ENCODE assay signal across 8 cellular contexts in the genomic region with DNA sequence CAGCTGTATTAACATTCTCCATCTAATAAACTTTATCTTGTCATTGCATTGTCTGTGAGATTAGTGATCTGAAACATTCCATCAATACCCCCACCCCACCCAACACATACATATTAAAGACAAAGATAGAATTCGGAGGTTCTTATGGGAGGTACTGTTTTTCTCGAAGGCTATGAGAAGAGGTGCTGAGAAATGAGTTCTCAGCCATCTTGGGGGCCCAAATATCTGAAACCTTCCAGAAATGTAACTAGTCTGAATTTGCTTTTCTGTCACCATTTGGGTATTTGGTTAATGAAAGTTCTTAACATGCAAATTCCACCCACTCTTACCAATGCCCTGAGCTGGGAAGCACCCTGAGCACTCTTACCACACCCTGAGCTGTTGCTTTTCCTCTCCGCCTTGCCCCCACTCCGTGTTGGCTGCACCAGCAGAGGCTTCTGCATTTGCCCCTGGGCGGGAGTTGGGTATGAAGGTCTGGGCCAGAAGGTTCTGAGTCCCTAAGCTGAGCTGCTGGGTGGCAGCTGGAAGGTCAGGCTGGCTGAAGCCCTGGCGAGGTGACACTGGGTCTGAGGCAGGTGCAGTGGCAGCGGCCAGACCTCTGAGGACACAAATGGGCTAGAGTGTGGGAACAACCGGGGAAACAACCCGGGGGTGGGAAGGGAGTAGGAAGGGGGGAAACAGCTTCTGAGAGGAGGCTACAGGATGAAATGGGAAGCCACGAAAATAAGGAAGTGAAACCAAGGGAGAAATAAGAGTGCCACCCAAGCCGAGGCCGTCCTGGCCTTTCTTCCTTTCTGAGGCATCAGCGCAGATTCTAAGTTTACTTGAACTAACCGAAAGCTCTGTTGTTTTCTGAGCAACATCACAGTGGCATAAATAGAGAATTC. TPM values are rescaled to one million over a fixed set of nuclear protein-coding genes. Genes with fewer than 3 reads are reported as not detected.
DNase-seq lines count a peak whose midpoint lies in the region; ATAC-seq and TF ChIP-seq lines count a peak whose summit lies in the region.

No MANE protein-coding gene starts in this region.

- peaks cover 22 to 25% (median 24%) of the 10 kb centered on the region in 3 donors for H3K4me1 Mint-ChIP-seq in IgD-negative memory B cell
- H3K4me1 Mint-ChIP-seq in activated naive CD8-positive, alpha-beta T cell treated with anti-CD3 and anti-CD28 coated beads, Interleukin-2, amount 10 ng/mL, durations not matched to agents 7 days and 5 days = peaks cover 17% of the 10 kb centered on the region

- WGBS in smooth muscle cell (ENCODE audit: low lambda C conversion rate) = 88% methylated on average over 14 of the region's 14 CpGs

- no peak overlapping the region for H3K4me2 ChIP-seq in smooth muscle cell

- peak overlapping the region; percentile 87 to 96 (median 96) for H3K27ac Mint-ChIP-seq in IgD-negative memory B cell
- H3K27ac Mint-ChIP-seq in activated naive CD8-positive, alpha-beta T cell treated with anti-CD3 and anti-CD28 coated beads, Interleukin-2, amount 10 ng/mL, durations not matched to agents 7 days and 5 days = peak overlapping the region; percentile 83

- no peak overlapping the region for H3K27ac ChIP-seq in smooth muscle cell (ENCODE audit: low read depth)

- H3K36me3 Mint-ChIP-seq in IgD-negative memory B cell = peaks cover 14% of the 10 kb centered on the region
- peaks cover 30% of the 10 kb centered on the region for H3K36me3 Mint-ChIP-seq in activated naive CD8-positive, alpha-beta T cell treated with anti-CD3 and anti-CD28 coated beads, Interleukin-2, amount 10 ng/mL, durations not matched to agents 7 days and 5 days

- H3K4me1 ChIP-seq in smooth muscle cell (ENCODE audit: low read depth) = peaks cover 5% of the 10 kb centered on the region

- H3K36me3 ChIP-seq in smooth muscle cell (ENCODE audit: low read depth) = no peaks in the 10 kb centered on the region

- H2AFZ ChIP-seq in smooth muscle cell (ENCODE audit: low read depth) = no peak overlapping the region

- TF ChIP-seq POLR2A in GM18505 (IDR thresholded peaks at IDR 0.05; ENCODE audit: borderline replicate concordance, extremely low read depth, insufficient read depth, insufficient read length) = peak; percentile 76

- H3K4me3 Mint-ChIP-seq in IgD-negative memory B cell = peak overlapping the region; percentile 70 to 93 (median 84)
- H3K4me3 Mint-ChIP-seq in activated naive CD8-positive, alpha-beta T cell treated with anti-CD3 and anti-CD28 coated beads, Interleukin-2, amount 10 ng/mL, durations not matched to agents 7 days and 5 days = peak overlapping the region; percentile 63

- H3K9me3 ChIP-seq in smooth muscle cell (replicated peaks; ENCODE audit: low read depth) = no peaks in the 10 kb centered on the region

- ATAC-seq in GM18505 (IDR thresholded peaks at IDR 0.05; ENCODE audit: unreplicated experiment) (peak; percentile 75), GM21619 (IDR thresholded peaks at IDR 0.05; ENCODE audit: unreplicated experiment) (peak; percentile 80)
- peak; percentile 46 for ATAC-seq in activated naive CD8-positive, alpha-beta T cell treated with anti-CD3 and anti-CD28 coated beads, Interleukin-2, amount 10 ng/mL, durations not matched to agents 7 days and 5 days (ENCODE audit: low read depth)

- no peaks in the 10 kb centered on the region for H3K27me3 Mint-ChIP-seq in IgD-negative memory B cell
- no peaks in the 10 kb centered on the region for H3K27me3 Mint-ChIP-seq in activated naive CD8-positive, alpha-beta T cell treated with anti-CD3 and anti-CD28 coated beads, Interleukin-2, amount 10 ng/mL, durations not matched to agents 7 days and 5 days

- H4K20me1 ChIP-seq in smooth muscle cell (ENCODE audit: low read depth) = no peaks in the 10 kb centered on the region

- no peaks in the 10 kb centered on the region for H3F3A ChIP-seq in smooth muscle cell (ENCODE audit: low read depth)

- H3K79me2 ChIP-seq in smooth muscle cell (ENCODE audit: low read depth) = no peaks in the 10 kb centered on the region

- no peak overlapping the region for H3K4me3 ChIP-seq in smooth muscle cell

- no peak overlapping the region for H3K9ac ChIP-seq in smooth muscle cell (ENCODE audit: low read depth)

- POLR2A ChIA-PET in activated naive CD8-positive, alpha-beta T cell treated with anti-CD3 and anti-CD28 coated beads, Interleukin-2, amount 10 ng/mL, durations not matched to agents 7 days and 5 days (lab: Charles Lee) = interaction anchor here (1.2 to 2.3 kb wide), 4 partner anchors 11 to 79 kb away, joined by 3 to 19 read pairs (median 7); no protein-coding TSS in a partner anchor

- TF ChIP-seq CTCF in smooth muscle cell (IDR thresholded peaks at IDR 0.05; ENCODE audit: borderline replicate concordance, insufficient read depth, poor library complexity, severe bottlenecking) = no peak

- DNase-seq in activated naive CD8-positive, alpha-beta T cell treated with anti-CD3 and anti-CD28 coated beads, Interleukin-2, amount 10 ng/mL, durations not matched to agents 7 days and 5 days = peak; percentile 43
- peak in 2 of 3 donors; percentile 16 for DNase-seq in stimulated activated CD4-positive, alpha-beta T cell treated with anti-CD3 and anti-CD28 coated beads, Interleukin-12 subunit alpha, Interleukin-12 subunit beta, amount 100 ng/mL, for 48 hours (ENCODE audit: low read depth in 2 of 3, low spot score in 1 of 3)
- DNase-seq in smooth muscle cell (lab: John Stamatoyannopoulos, UW; ENCODE audit: unreplicated experiment) (no peak), H4 (ENCODE audit: low spot score) (no peak), kidney tubule cell (ENCODE audit: low spot score) (no peak)

- H3K27me3 ChIP-seq in smooth muscle cell (ENCODE audit: low read depth) = no peaks in the 10 kb centered on the region

- H3K9me3 Mint-ChIP-seq in IgD-negative memory B cell = peaks cover 3 to 14% (median 6%) of the 10 kb centered on the region in 3 donors
- H3K9me3 Mint-ChIP-seq in activated naive CD8-positive, alpha-beta T cell treated with anti-CD3 and anti-CD28 coated beads, Interleukin-2, amount 10 ng/mL, durations not matched to agents 7 days and 5 days = peaks cover 5% of the 10 kb centered on the region

RNA-seq across cellular contexts. Expression of a gene that starts 26.4 kb away (rescaled TPM):
- 31.0 TPM for polyA plus RNA-seq in IgD-negative memory B cell
- total RNA-seq in activated naive CD8-positive, alpha-beta T cell treated with anti-CD3 and anti-CD28 coated beads, Interleukin-2, amount 10 ng/mL, durations not matched to agents 7 days and 5 days = 10 to 100 TPM; 36.6 to 36.8 TPM
- total RNA-seq in smooth muscle cell = 32.6 and 35.1 TPM in 2 replicates
- polyA plus RNA-seq in smooth muscle cell = 39.9 and 56.2 TPM in 2 replicates
- total RNA-seq in H4 (2014; rRNA removed; shearing (Covaris generic)) = 4.7 and 6.0 TPM in 2 replicates

RNA-seq across cellular contexts. Expression of a gene that starts 28.4 kb away (rescaled TPM):
- polyA plus RNA-seq in IgD-negative memory B cell = 28.3 TPM
- total RNA-seq in activated naive CD8-positive, alpha-beta T cell treated with anti-CD3 and anti-CD28 coated beads, Interleukin-2, amount 10 ng/mL, durations not matched to agents 7 days and 5 days = 10 to 100 TPM; 39.2 to 40.0 TPM
- 1.4 and 2.1 TPM in 2 replicates for total RNA-seq in smooth muscle cell
- 0.26 and 1.2 TPM in 2 replicates for polyA plus RNA-seq in smooth muscle cell
- 11.8 and 11.9 TPM in 2 replicates for total RNA-seq in H4 (2014; rRNA removed; shearing (Covaris generic))

RNA-seq across cellular contexts. Expression of a gene that starts 39.5 kb away (rescaled TPM):
- polyA plus RNA-seq in IgD-negative memory B cell = 7.1 TPM
- 10 to 100 TPM; 20.8 to 21.1 TPM for total RNA-seq in activated naive CD8-positive, alpha-beta T cell treated with anti-CD3 and anti-CD28 coated beads, Interleukin-2, amount 10 ng/mL, durations not matched to agents 7 days and 5 days
- 16.9 and 19.2 TPM in 2 replicates for total RNA-seq in smooth muscle cell
- polyA plus RNA-seq in smooth muscle cell = 9.3 and 12.2 TPM in 2 replicates
- 15.2 and 17.7 TPM in 2 replicates for total RNA-seq in H4 (2014; rRNA removed; shearing (Covaris generic))

Comparison
In these comparisons a context has a peak if more than half of its experiments do, and no peak if none do; other contexts are left out.
1. DNase-seq: peak in activated naive CD8-positive, alpha-beta T cell treated with anti-CD3 and anti-CD28 coated beads, Interleukin-2, amount 10 ng/mL, durations not matched to agents 7 days and 5 days (single experiment) and stimulated activated CD4-positive, alpha-beta T cell treated with anti-CD3 and anti-CD28 coated beads, Interleukin-12 subunit alpha, Interleukin-12 subunit beta, amount 100 ng/mL, for 48 hours (2 of 3); none in smooth muscle cell (single experiment), H4 (single experiment) and kidney tubule cell (single experiment).
2. Peak in every context shown above with its lines, with median percentiles within 50 percentile points of each other: ATAC-seq.